Comparison of ENCODE assay signal across 1 cellular context in genomic region chr17:74979408-74980146, GRCh38.
TF ChIP-seq lines count a peak whose summit lies in the region.

No MANE protein-coding gene starts in this region.

TF ChIP-seq in K562, 482 proteins besides CTCF, POLR2A, EP300 and RAD21 (continued from another document):
- TF ChIP-seq GABPA (tag; conservative IDR thresholded peaks at IDR 0.05; ENCODE audit: low read depth) (no peak; the same call in 1 of the 2 replicates), SNRNP70 (optimal IDR thresholded peaks at IDR 0.05; ENCODE audit: low read depth, low read length) (no peak), GTF2E2 (tag; IDR thresholded peaks at IDR 0.05) (no peak), TRIM28 (IDR thresholded peaks at IDR 0.05) (no peak), ZNF431 (CRISPR knock-in tag; IDR thresholded peaks at IDR 0.05) (no peak), GABPB1 (CRISPR knock-in tag; IDR thresholded peaks at IDR 0.05) (0 out of 2 replicates have a peak, but pooled peaks have one; percentile 10), MTA2 (IDR thresholded peaks at IDR 0.05; ENCODE audit: low read depth) (no peak), XRCC4 (IDR thresholded peaks at IDR 0.05; ENCODE audit: extremely low read depth, insufficient read depth, insufficient read length) (no peak), SMARCE1 (IDR thresholded peaks at IDR 0.05) (peak; percentile 58; the same call in 1 of the 2 replicates), MCM7 (IDR thresholded peaks at IDR 0.05) (no peak), SNIP1 (IDR thresholded peaks at IDR 0.05; ENCODE audit: low read depth) (no peak), IFI16 (CRISPR knock-in tag; IDR thresholded peaks at IDR 0.05) (no peak), CSDE1 (IDR thresholded peaks at IDR 0.05) (no peak), BMI1 (IDR thresholded peaks at IDR 0.05; ENCODE audit: low read length) (no peak), ARNT (IDR thresholded peaks at IDR 0.05) (no peak), KHSRP (IDR thresholded peaks at IDR 0.05) (no peak), UBTF (IDR thresholded peaks at IDR 0.05; ENCODE audit: borderline replicate concordance in 1 of 2, low read depth in 2 of 2, low read length in 2 of 2) (no peak), CEBPB (tag; IDR thresholded peaks at IDR 0.05) (peak; percentile 50; the same call in 1 of the 2 replicates), KLF13 (tag; IDR thresholded peaks at IDR 0.05; ENCODE audit: borderline replicate concordance, low read depth) (no peak), SREBF2 (CRISPR knock-in tag; IDR thresholded peaks at IDR 0.05) (no peak), TCF3 (CRISPR knock-in tag; IDR thresholded peaks at IDR 0.05) (no peak), ELF4 (CRISPR knock-in tag; IDR thresholded peaks at IDR 0.05) (no peak), ZNF146 (CRISPR knock-in tag; IDR thresholded peaks at IDR 0.05; ENCODE audit: unreplicated experiment) (no peak), SMARCC2 (IDR thresholded peaks at IDR 0.05; ENCODE audit: low read depth) (no peak), MIER1 (IDR thresholded peaks at IDR 0.05; ENCODE audit: low read depth) (no peak)
- TF ChIP-seq, protein P1, sequence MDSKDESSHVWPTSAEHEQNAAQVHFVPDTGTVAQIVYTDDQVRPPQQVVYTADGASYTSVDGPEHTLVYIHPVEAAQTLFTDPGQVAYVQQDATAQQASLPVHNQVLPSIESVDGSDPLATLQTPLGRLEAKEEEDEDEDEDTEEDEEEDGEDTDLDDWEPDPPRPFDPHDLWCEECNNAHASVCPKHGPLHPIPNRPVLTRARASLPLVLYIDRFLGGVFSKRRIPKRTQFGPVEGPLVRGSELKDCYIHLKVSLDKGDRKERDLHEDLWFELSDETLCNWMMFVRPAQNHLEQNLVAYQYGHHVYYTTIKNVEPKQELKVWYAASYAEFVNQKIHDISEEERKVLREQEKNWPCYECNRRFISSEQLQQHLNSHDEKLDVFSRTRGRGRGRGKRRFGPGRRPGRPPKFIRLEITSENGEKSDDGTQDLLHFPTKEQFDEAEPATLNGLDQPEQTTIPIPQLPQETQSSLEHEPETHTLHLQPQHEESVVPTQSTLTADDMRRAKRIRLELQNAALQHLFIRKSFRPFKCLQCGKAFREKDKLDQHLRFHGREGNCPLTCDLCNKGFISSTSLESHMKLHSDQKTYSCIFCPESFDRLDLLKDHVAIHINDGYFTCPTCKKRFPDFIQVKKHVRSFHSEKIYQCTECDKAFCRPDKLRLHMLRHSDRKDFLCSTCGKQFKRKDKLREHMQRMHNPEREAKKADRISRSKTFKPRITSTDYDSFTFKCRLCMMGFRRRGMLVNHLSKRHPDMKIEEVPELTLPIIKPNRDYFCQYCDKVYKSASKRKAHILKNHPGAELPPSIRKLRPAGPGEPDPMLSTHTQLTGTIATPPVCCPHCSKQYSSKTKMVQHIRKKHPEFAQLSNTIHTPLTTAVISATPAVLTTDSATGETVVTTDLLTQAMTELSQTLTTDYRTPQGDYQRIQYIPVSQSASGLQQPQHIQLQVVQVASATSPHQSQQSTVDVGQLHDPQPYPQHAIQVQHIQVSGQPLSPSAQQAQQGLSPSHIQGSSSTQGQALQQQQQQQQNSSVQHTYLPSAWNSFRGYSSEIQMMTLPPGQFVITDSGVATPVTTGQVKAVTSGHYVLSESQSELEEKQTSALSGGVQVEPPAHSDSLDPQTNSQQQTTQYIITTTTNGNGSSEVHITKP (IDR thresholded peaks at IDR 0.05; ENCODE audit: partially characterized antibody), result peak; percentile 27
- TF ChIP-seq, protein P2, sequence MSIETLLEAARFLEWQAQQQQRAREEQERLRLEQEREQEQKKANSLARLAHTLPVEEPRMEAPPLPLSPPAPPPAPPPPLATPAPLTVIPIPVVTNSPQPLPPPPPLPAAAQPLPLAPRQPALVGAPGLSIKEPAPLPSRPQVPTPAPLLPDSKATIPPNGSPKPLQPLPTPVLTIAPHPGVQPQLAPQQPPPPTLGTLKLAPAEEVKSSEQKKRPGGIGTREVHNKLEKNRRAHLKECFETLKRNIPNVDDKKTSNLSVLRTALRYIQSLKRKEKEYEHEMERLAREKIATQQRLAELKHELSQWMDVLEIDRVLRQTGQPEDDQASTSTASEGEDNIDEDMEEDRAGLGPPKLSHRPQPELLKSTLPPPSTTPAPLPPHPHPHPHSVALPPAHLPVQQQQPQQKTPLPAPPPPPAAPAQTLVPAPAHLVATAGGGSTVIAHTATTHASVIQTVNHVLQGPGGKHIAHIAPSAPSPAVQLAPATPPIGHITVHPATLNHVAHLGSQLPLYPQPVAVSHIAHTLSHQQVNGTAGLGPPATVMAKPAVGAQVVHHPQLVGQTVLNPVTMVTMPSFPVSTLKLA (conservative IDR thresholded peaks at IDR 0.05), result peak in 1 of 2 experiments; percentile 51; a peak in 2 of 4 replicates
